ENCODE assay signal across 15 cellular contexts in the genomic region with DNA sequence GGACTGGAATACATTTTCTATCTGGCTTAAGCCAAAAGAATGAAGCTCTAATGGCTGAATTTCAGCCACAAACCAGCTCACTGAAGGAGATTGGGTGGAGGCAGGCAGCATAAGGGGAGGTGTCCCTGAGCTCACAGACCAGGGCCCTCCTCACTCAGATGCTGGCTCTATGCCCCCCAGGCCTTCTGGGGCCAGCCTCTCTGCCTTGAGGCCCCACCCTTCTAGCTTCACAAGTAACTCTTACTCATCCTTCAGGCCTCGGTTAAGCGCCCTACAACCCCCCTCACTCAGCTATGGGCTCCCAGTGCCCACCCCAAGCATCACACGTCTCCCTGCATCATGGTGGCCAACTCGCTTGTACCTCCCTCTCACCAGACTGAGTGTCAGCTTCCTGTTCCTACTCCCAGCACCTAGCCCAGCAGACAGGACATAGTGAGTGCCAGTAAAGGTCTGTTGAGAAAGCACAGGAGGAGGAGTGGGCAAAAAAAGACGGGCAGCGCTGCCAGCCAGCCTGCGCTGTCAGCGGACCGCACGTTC.
"Had no signal": no experiment of that assay in that cellular context is flagged by ENCODE, and none has a peak within 500 bp of the region (broad histone marks: within the 10 kb centered on the region; RNA-seq: fewer than 3 reads in every experiment).

No MANE protein-coding gene starts in this region.

- DNase-seq: activated naive CD8-positive, alpha-beta T cell treated with anti-CD3 and anti-CD28 coated beads for 36 hours; activated T-cell treated with anti-CD3 and anti-CD28 coated beads, Interleukin-2, amount 50 U/mL, for 1 hour; central memory CD4-positive, alpha-beta T cell; dorsolateral prefrontal cortex; kidney glomerular epithelial cell; naive B cell; occipital lobe; posterior cingulate gyrus; spleen; stimulated activated CD4-positive, alpha-beta T cell treated with anti-CD3 and anti-CD28 coated beads, Interleukin-4, amount 100 ng/mL, for 24 hours; T-helper 1 cell; transverse colon; uterus had no signal

- H3K4me3 Mint-ChIP-seq: activated naive CD8-positive, alpha-beta T cell treated with anti-CD3 and anti-CD28 coated beads for 36 hours; stimulated activated naive CD8-positive, alpha-beta T cell treated with anti-CD3 and anti-CD28 coated beads, Interleukin-15, Interleukin-2, amounts not matched to agents 100 ng/mL and 50 ng/mL, for 24 hours had no signal

- H3K9me3 Mint-ChIP-seq: activated naive CD8-positive, alpha-beta T cell treated with anti-CD3 and anti-CD28 coated beads for 36 hours; naive B cell; stimulated activated naive CD8-positive, alpha-beta T cell treated with anti-CD3 and anti-CD28 coated beads, Interleukin-15, Interleukin-2, amounts not matched to agents 100 ng/mL and 50 ng/mL, for 24 hours had no signal

- ATAC-seq: left lung had no signal

- H3K4me1 Mint-ChIP-seq: activated naive CD8-positive, alpha-beta T cell treated with anti-CD3 and anti-CD28 coated beads for 36 hours had no signal

- H3K36me3 Mint-ChIP-seq: activated naive CD8-positive, alpha-beta T cell treated with anti-CD3 and anti-CD28 coated beads for 36 hours; naive B cell had no signal

- H3K27me3 Mint-ChIP-seq: activated naive CD8-positive, alpha-beta T cell treated with anti-CD3 and anti-CD28 coated beads for 36 hours had no signal

- H3K27ac Mint-ChIP-seq: activated naive CD8-positive, alpha-beta T cell treated with anti-CD3 and anti-CD28 coated beads for 36 hours; naive B cell; stimulated activated naive CD8-positive, alpha-beta T cell treated with anti-CD3 and anti-CD28 coated beads, Interleukin-15, Interleukin-2, amounts not matched to agents 100 ng/mL and 50 ng/mL, for 24 hours had no signal
